27 cellular contexts compared by ENCODE assay signal in genomic region chr13:34897220-34897619, GRCh38.
"Had no signal": no experiment of that assay in that cellular context is flagged by ENCODE, and none has a peak within 500 bp of the region (broad histone marks: within the 10 kb centered on the region; RNA-seq: fewer than 3 reads in every experiment).

No MANE protein-coding gene starts in this region.

- ATAC-seq: activated CD8-positive, alpha-beta T cell treated with anti-CD3 and anti-CD28 coated beads, Interleukin-2, amount 10 ng/mL, durations not matched to agents 7 days and 5 days; activated naive CD4-positive, alpha-beta T cell treated with anti-CD3 and anti-CD28 coated beads, Interleukin-2, amount 50 U/mL, for 72 hours; body of pancreas had no signal

- H3K27ac ChIP-seq: adrenal gland, body of pancreas, breast epithelium, KMS-11, SJCRH30, SK-N-MC had no signal

- H3K4me1 Mint-ChIP-seq: activated CD4-positive, alpha-beta T cell treated with anti-CD3 and anti-CD28 coated beads, Interleukin-2, amount 10 ng/mL, durations not matched to agents 7 days and 5 days had no signal

- H3K4me3 Mint-ChIP-seq: activated CD4-positive, alpha-beta T cell treated with anti-CD3 and anti-CD28 coated beads, Interleukin-2, amount 10 ng/mL, durations not matched to agents 7 days and 5 days; activated CD8-positive, alpha-beta T cell treated with anti-CD3 and anti-CD28 coated beads, Interleukin-2, amount 10 ng/mL, durations not matched to agents 7 days and 5 days; activated naive CD4-positive, alpha-beta T cell treated with anti-CD3 and anti-CD28 coated beads for 36 hours; activated T-cell treated with anti-CD3 and anti-CD28 coated beads, Interleukin-2, amount 50 U/mL, for 24 hours had no signal

- H3K36me3 ChIP-seq: adrenal gland, breast epithelium, SJCRH30 had no signal

- H3K27me3 ChIP-seq: adrenal gland, body of pancreas, breast epithelium, SJCRH30 had no signal

- H3K4me2 ChIP-seq: KMS-11 had no signal

- H3K36me3 Mint-ChIP-seq: activated naive CD4-positive, alpha-beta T cell treated with anti-CD3 and anti-CD28 coated beads, Interleukin-2, amount 50 U/mL, for 72 hours had no signal

- H3K4me1 ChIP-seq: adrenal gland, body of pancreas, breast epithelium, SJCRH30 had no signal

- H3K27ac Mint-ChIP-seq: activated CD4-positive, alpha-beta T cell treated with anti-CD3 and anti-CD28 coated beads, Interleukin-2, amount 10 ng/mL, durations not matched to agents 7 days and 5 days; activated CD8-positive, alpha-beta T cell treated with anti-CD3 and anti-CD28 coated beads, Interleukin-2, amount 10 ng/mL, durations not matched to agents 7 days and 5 days; activated naive CD4-positive, alpha-beta T cell treated with anti-CD3 and anti-CD28 coated beads for 36 hours; activated naive CD4-positive, alpha-beta T cell treated with anti-CD3 and anti-CD28 coated beads, Interleukin-2, amount 50 U/mL, for 72 hours; activated T-cell treated with anti-CD3 and anti-CD28 coated beads, Interleukin-2, amount 50 U/mL, for 24 hours; activated T-helper 2 cell treated with anti-CD3 and anti-CD28 coated beads, Interferon-gamma antibody, Interleukin-2, Interleukin-4, amounts not matched to agents 10 μg/mL and 5 μg/mL and 100 μg/mL, durations not matched to agents 14 hours and 24 hours and 36 hours had no signal

- H3K9me3 ChIP-seq: adrenal gland, body of pancreas, breast epithelium, SJCRH30 had no signal

- H3K4me3 ChIP-seq: adrenal gland, body of pancreas, breast epithelium, SJCRH30, SK-N-MC had no signal

- H3K9me3 Mint-ChIP-seq: activated CD4-positive, alpha-beta T cell treated with anti-CD3 and anti-CD28 coated beads, Interleukin-2, amount 10 ng/mL, durations not matched to agents 7 days and 5 days; activated naive CD4-positive, alpha-beta T cell treated with anti-CD3 and anti-CD28 coated beads for 36 hours; activated naive CD4-positive, alpha-beta T cell treated with anti-CD3 and anti-CD28 coated beads, Interleukin-2, amount 50 U/mL, for 72 hours; activated T-cell treated with anti-CD3 and anti-CD28 coated beads, Interleukin-2, amount 50 U/mL, for 24 hours; activated T-helper 2 cell treated with anti-CD3 and anti-CD28 coated beads, Interferon-gamma antibody, Interleukin-2, Interleukin-4, amounts not matched to agents 10 μg/mL and 5 μg/mL and 100 μg/mL, durations not matched to agents 14 hours and 24 hours and 36 hours had no signal

- DNase-seq: activated CD4-positive, alpha-beta T cell treated with anti-CD3 and anti-CD28 coated beads, Interleukin-2, amount 10 ng/mL, durations not matched to agents 7 days and 5 days; activated CD4-positive, alpha-beta T cell treated with anti-CD3 and anti-CD28 coated beads, Interleukin-2, amount 50 U/mL, for 48 hours; activated CD8-positive, alpha-beta T cell treated with anti-CD3 and anti-CD28 coated beads, Interleukin-2, amount 10 ng/mL, durations not matched to agents 7 days and 5 days; activated gamma-delta T cell; activated naive CD4-positive, alpha-beta T cell treated with anti-CD3 and anti-CD28 coated beads for 36 hours; activated T-cell treated with anti-CD3 and anti-CD28 coated beads, Interleukin-2, amount 50 U/mL, for 24 hours; adrenal gland; body of pancreas; NCI-H1048; NCI-H1105 treated with DMSO at 0.1 percent for 48 hours; NCI-H1436; NCI-H1694; NCI-H2029; NCI-H2107; NCI-H2171; NCI-H510A; NCI-H526; NCI-H748 treated with DMSO at 0.1 percent for 48 hours; NK-92 treated with Interleukin-12 subunit alpha and Interleukin-12 subunit beta, amount 100 ng/mL, for 24 hours; SHP77; SJCRH30; T1000 had no signal

- H3K9ac ChIP-seq: KMS-11 had no signal
